In the genomic region with DNA sequence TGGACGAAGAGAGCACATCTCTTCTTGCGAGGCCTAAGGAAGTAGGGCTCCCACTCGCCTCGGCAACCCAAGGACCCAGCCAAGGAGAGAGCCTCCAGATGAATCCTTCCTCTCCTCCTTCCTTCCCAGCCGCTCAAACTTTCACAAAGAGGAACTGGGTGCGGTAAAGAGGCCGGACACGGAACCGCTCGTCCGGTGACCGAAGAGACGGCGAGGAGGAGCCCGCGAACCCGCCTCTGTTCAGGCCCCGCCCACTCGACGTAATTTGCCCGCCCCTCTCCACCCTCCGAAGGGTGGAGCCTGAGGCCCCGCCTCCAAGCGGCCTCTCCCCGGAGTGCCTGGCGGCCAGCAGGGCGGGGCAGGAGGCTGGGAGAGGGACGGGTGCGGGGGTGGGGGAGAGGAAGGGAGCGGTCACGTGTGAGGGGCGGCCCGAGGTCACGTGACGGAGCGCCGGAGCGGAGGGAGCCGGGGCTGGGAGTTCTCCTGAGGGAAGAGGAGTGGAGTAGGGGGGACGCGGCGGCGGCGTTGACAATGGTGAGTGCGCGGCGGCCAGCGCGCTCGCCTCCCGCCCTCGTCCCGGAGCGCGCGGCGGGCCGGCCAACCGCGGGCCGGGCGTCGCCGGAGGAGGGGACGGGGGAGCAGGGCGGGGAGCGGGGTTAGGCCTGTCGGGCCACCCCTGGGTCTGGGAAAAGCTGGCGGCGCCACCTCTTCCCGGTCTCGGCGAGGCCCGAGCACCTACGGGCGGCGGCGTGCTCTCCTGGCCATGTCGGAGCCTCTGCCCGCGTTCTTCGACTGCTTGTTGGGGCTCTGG, we compare ENCODE assay signal across 8 cellular contexts. TPM values are rescaled to one million over a fixed set of nuclear protein-coding genes. Genes with fewer than 3 reads are reported as not detected.
DNase-seq lines count a peak whose midpoint lies in the region; ATAC-seq and TF ChIP-seq lines count a peak whose summit lies in the region.

VPS26A (plus strand) TSS at position 432 of the 811 bp plus-strand sequence; CDS start at position 532, 100 bp downstream.

- peak within 1 kb of the TSS; percentile 92 for H3K27ac Mint-ChIP-seq in activated T-helper 17 cell treated with anti-CD3 and anti-CD28 coated beads, Interleukin-2, amount 50 U/mL, for 72 hours
- H3K27ac Mint-ChIP-seq in naive thymus-derived CD8-positive, alpha-beta T cell: peak within 1 kb of the TSS; percentile 91 to 99 (median 98)

- H3K4me2 ChIP-seq in fibroblast of lung (ENCODE audit: extremely low read depth, insufficient read depth, low read length): peak within 1 kb of the TSS; percentile 92

- H4K20me1 ChIP-seq in fibroblast of lung (ENCODE audit: control insufficient read depth, extremely low read depth, insufficient read depth, low read length): peaks cover 2% of the 10 kb centered on the region

- peak within 1 kb of the TSS; percentile 90 for H3K4me3 Mint-ChIP-seq in activated T-helper 17 cell treated with anti-CD3 and anti-CD28 coated beads, Interleukin-2, amount 50 U/mL, for 72 hours
- peak within 1 kb of the TSS; percentile 90 to 97 (median 94) for H3K4me3 Mint-ChIP-seq in naive thymus-derived CD8-positive, alpha-beta T cell

- ATAC-seq in activated T-helper 17 cell treated with anti-CD3 and anti-CD28 coated beads, Interleukin-2, amount 50 U/mL, for 72 hours (replicated peaks): peak; percentile 91
- ATAC-seq in naive thymus-derived CD8-positive, alpha-beta T cell: peak; percentile 85 to 89

- H3K4me1 ChIP-seq in fibroblast of lung (ENCODE audit: control insufficient read depth, extremely low read depth, insufficient read depth, low read length): no peaks in the 10 kb centered on the region

- H3K4me3 ChIP-seq in LNCaP clone FGC (ENCODE audit: low read depth, low read length): peak within 1 kb of the TSS; percentile 76
- H3K4me3 ChIP-seq in fibroblast of lung (replicated peaks in 1 of 4; ENCODE audit: control extremely low read depth in 1 of 4, insufficient read depth in 1 of 4, low read depth in 3 of 4, low read length in 4 of 4): peak within 1 kb of the TSS; percentile 90 to 98 (median 95)

- peaks cover 1% of the 10 kb centered on the region for H3K4me1 Mint-ChIP-seq in activated T-helper 17 cell treated with anti-CD3 and anti-CD28 coated beads, Interleukin-2, amount 50 U/mL, for 72 hours
- H3K4me1 Mint-ChIP-seq in naive thymus-derived CD8-positive, alpha-beta T cell: peaks cover 6 to 34% (median 21%) of the 10 kb centered on the region in 4 donors

- POLR2A ChIA-PET in RWPE1 (lab: Yijun Ruan, JAX; ENCODE audit: low non-redundant PET): no interaction called here
- POLR2A ChIA-PET in naive thymus-derived CD8-positive, alpha-beta T cell (lab: Charles Lee): interaction anchor here (0.6 to 1.4 kb wide), 6 partner anchors 11 to 167 kb away, joined by 3 to 5 read pairs (median 4); partner anchors contain the start of genes SRGN and SUPV3L1

- no peaks in the 10 kb centered on the region for H3K9me3 ChIP-seq in fibroblast of lung (ENCODE audit: control insufficient read depth, insufficient read depth, low read depth, low read length)

- TF ChIP-seq CTCF in LNCaP clone FGC (IDR thresholded peaks at IDR 0.05; ENCODE audit: control insufficient read depth, extremely low read depth, insufficient read depth) (0 out of 2 replicates have a peak, but pooled peaks have one; percentile 14), RWPE1 (conservative IDR thresholded peaks at IDR 0.05; ENCODE audit: low read depth) (0 out of 2 replicates have a peak, but pooled peaks have one; percentile 45), fibroblast of lung (conservative IDR thresholded peaks at IDR 0.05 in 1 of 2, IDR thresholded peaks at IDR 0.05 in 1 of 2; ENCODE audit: low read depth in 1 of 2, low read length in 2 of 2) (peak in 1 of 2 donors; percentile 1)

- peak within 1 kb of the TSS; percentile 89 for H3K9ac ChIP-seq in fibroblast of lung (ENCODE audit: insufficient read depth, low read length)

- peak within 1 kb of the TSS; percentile 96 for H3K27ac ChIP-seq in RWPE1
- H3K27ac ChIP-seq in fibroblast of lung (ENCODE audit: insufficient read depth, low read length): peak within 1 kb of the TSS; percentile 98

- H2AFZ ChIP-seq in fibroblast of lung (ENCODE audit: low read length): peak within 1 kb of the TSS; percentile 96

- H3K79me2 ChIP-seq in fibroblast of lung (ENCODE audit: control insufficient read depth, insufficient read depth, low read length): peaks cover 46% of the 10 kb centered on the region

- no peaks in the 10 kb centered on the region for H3K27me3 Mint-ChIP-seq in activated T-helper 17 cell treated with anti-CD3 and anti-CD28 coated beads, Interleukin-2, amount 50 U/mL, for 72 hours
- no peaks in the 10 kb centered on the region for H3K27me3 Mint-ChIP-seq in naive thymus-derived CD8-positive, alpha-beta T cell

- DNase-seq in ELF-1 (ENCODE audit: low read depth, low spot score) (peak; percentile 98), H4 (ENCODE audit: low spot score) (peak; percentile 96), LNCaP clone FGC (ENCODE audit: low read depth) (peak; percentile 88), RWPE1 (ENCODE audit: low spot score) (peak; percentile 99), fibroblast of lung (ENCODE audit: low read depth in 2 of 2) (peak; percentile 96 to 98)
- peak; percentile 96 to 99 (median 99) for DNase-seq in naive thymus-derived CD8-positive, alpha-beta T cell
- peak; percentile 97 to 98 (median 98) for DNase-seq in stimulated activated naive CD4-positive, alpha-beta T cell (lab: John Stamatoyannopoulos, UW)

- H3K36me3 Mint-ChIP-seq in activated T-helper 17 cell treated with anti-CD3 and anti-CD28 coated beads, Interleukin-2, amount 50 U/mL, for 72 hours (ENCODE audit: low read depth): peaks cover 6% of the 10 kb centered on the region
- no peaks in the 10 kb centered on the region for H3K36me3 Mint-ChIP-seq in naive thymus-derived CD8-positive, alpha-beta T cell

- CTCF ChIA-PET in RWPE1 (lab: Yijun Ruan, JAX): interaction anchor here (0.5 to 0.6 kb wide), 2 partner anchors 20 to 648 kb away, joined by 3 to 6 read pairs; no protein-coding TSS in a partner anchor

- no peaks in the 10 kb centered on the region for H3K9me3 Mint-ChIP-seq in activated T-helper 17 cell treated with anti-CD3 and anti-CD28 coated beads, Interleukin-2, amount 50 U/mL, for 72 hours
- H3K9me3 Mint-ChIP-seq in naive thymus-derived CD8-positive, alpha-beta T cell: no peaks in the 10 kb centered on the region

- H3K36me3 ChIP-seq in fibroblast of lung (ENCODE audit: control insufficient read depth, insufficient read depth, low read length): no peaks in the 10 kb centered on the region

- H3K27me3 ChIP-seq in fibroblast of lung (ENCODE audit: control insufficient read depth, insufficient read depth, low read length): no peaks in the 10 kb centered on the region

RNA-seq across cellular contexts. Expression of gene VPS26A, which starts in this region (rescaled TPM):
- total RNA-seq in H4 (2014; rRNA removed; shearing (Covaris generic)): 25.9 and 40.2 TPM in 2 replicates
- total RNA-seq in activated T-helper 17 cell treated with anti-CD3 and anti-CD28 coated beads, Interleukin-2, amount 50 U/mL, for 72 hours: 10 to 100 TPM; 43.7 to 56.9 TPM
- 38.0 and 44.1 TPM in 2 replicates for total RNA-seq in fibroblast of lung
- polyA plus RNA-seq in fibroblast of lung: 51.3 and 57.1 TPM in 2 replicates
- polyA plus RNA-seq in fibroblast of lung (2012): 55.2 and 55.9 TPM in 2 replicates
- 0.90 and 1.9 TPM in 2 replicates for polyA minus RNA-seq in fibroblast of lung (ENCODE audit: low replicate concordance)
- 10 to 100 TPM; 30.7 to 33.4 TPM for total RNA-seq in naive thymus-derived CD8-positive, alpha-beta T cell
- polyA plus RNA-seq in naive thymus-derived CD8-positive, alpha-beta T cell: 10 to 100 TPM; 24.1 to 27.4 (median 24.9) TPM

Comparison
In these comparisons a context has a peak if more than half of its experiments do, and no peak if none do; other contexts are left out.
1. Peak in every context shown above with its lines: DNase-seq, ATAC-seq, H3K4me3 ChIP-seq and H3K27ac ChIP-seq.